Comparison of ENCODE assay signal across 17 cellular contexts in genomic region chr3:124586126-124587052, GRCh38.
DNase-seq lines count a peak whose midpoint lies in the region; ATAC-seq and TF ChIP-seq lines count a peak whose summit lies in the region.
"Had no signal": no experiment of that assay in that cellular context is flagged by ENCODE, and none has a peak within 500 bp of the region (broad histone marks: within the 10 kb centered on the region; RNA-seq: fewer than 3 reads in every experiment).

No MANE protein-coding gene starts in this region.

- H3K4me3 ChIP-seq in liver (ENCODE audit: low read depth in 1 of 3, low read length in 3 of 3) (peak overlapping the region in 1 of 3 donors; percentile 7), stomach (peak overlapping the region; percentile 58 to 74 (median 68))
- H3K4me3 ChIP-seq: upper lobe of left lung had no signal

- TF ChIP-seq CTCF in liver (IDR thresholded peaks at IDR 0.05; ENCODE audit: low read depth, low read length, missing input control): no peak
- TF ChIP-seq CTCF in stomach (IDR thresholded peaks at IDR 0.05): no peak

- H3K4me1 ChIP-seq in liver (ENCODE audit: control insufficient read depth in 4 of 4, insufficient read depth in 4 of 4, low read length in 3 of 4) (peaks cover 0 to 30% (median 16%) of the 10 kb centered on the region in 4 donors), stomach (peaks cover 15 to 65% (median 48%) of the 10 kb centered on the region in 4 donors)

- no peaks in the 10 kb centered on the region for H3K9me3 ChIP-seq in liver (ENCODE audit: control insufficient read depth in 4 of 4, low read length in 3 of 4)
- H3K9me3 ChIP-seq in stomach: no peaks in the 10 kb centered on the region
- H3K9me3 ChIP-seq: SK-N-SH, upper lobe of left lung had no signal

- no peak for DNase-seq in Right ventricle myocardium superior
- no peak for DNase-seq in left cardiac atrium
- peak; percentile 48 for DNase-seq in stomach
- DNase-seq: activated CD8-positive, alpha-beta T cell treated with anti-CD3 and anti-CD28 coated beads, Interleukin-2, amount 10 ng/mL, durations not matched to agents 7 days and 5 days; activated effector memory CD4-positive, alpha-beta T cell treated with anti-CD3 and anti-CD28 coated beads, Interleukin-2, amount 50 U/mL, for 16 hours; KG1; naive B cell; NCI-H1417 treated with DMSO at 0.1 percent for 48 hours; NCI-H446; SK-N-SH; stimulated activated CD4-positive, alpha-beta T cell treated with anti-CD3 and anti-CD28 coated beads, Interleukin-2, amount 100 ng/mL, for 48 hours had no signal

- TF ChIP-seq POLR2A in stomach (IDR thresholded peaks at IDR 0.05): no peak

- peak in 1 of 2 donors; percentile 19 for TF ChIP-seq RAD21 in liver (IDR thresholded peaks at IDR 0.05)

- no peaks in the 10 kb centered on the region for H3K27me3 ChIP-seq in liver (ENCODE audit: control insufficient read depth in 4 of 4, insufficient read depth in 4 of 4, low read length in 3 of 4)
- H3K27me3 ChIP-seq in stomach: peaks cover 0 to 24% (median 0%) of the 10 kb centered on the region in 3 donors
- H3K27me3 ChIP-seq: upper lobe of left lung had no signal

- no peak overlapping the region for H3K9ac ChIP-seq in liver (ENCODE audit: low read depth in 1 of 2, low read length in 2 of 2)
- H3K9ac ChIP-seq: SK-N-SH had no signal

- H3K36me3 ChIP-seq in liver (ENCODE audit: control insufficient read depth in 4 of 4, insufficient read depth in 3 of 4, low read depth in 1 of 4, low read length in 3 of 4) (no peaks in the 10 kb centered on the region), stomach (no peaks in the 10 kb centered on the region)
- H3K36me3 ChIP-seq: upper lobe of left lung had no signal

- WGBS in liver: 73% methylated on average over 21 of the region's 21 CpGs
- WGBS in stomach, 5 donors: 31 to 52% (median 43%) methylated on average over 20 to 21 of the region's 21 CpGs

- no peak for TF ChIP-seq EP300 in stomach (IDR thresholded peaks at IDR 0.05)

- ATAC-seq in Right ventricle myocardium superior (ENCODE audit: poor library complexity) (peak; percentile 16), left cardiac atrium (no peak), HG03196 (IDR thresholded peaks at IDR 0.05; ENCODE audit: unreplicated experiment) (no peak), HG03354 (IDR thresholded peaks at IDR 0.05; ENCODE audit: poor library complexity, severe bottlenecking, unreplicated experiment) (no peak), HG02981 (IDR thresholded peaks at IDR 0.05; ENCODE audit: unreplicated experiment) (no peak)
- ATAC-seq: activated CD8-positive, alpha-beta T cell treated with anti-CD3 and anti-CD28 coated beads, Interleukin-2, amount 10 ng/mL, durations not matched to agents 7 days and 5 days had no signal

- intact Hi-C loops in Right ventricle myocardium superior (cut with DNase I): no loop called here
- intact Hi-C loops in left cardiac atrium (cut with DNase I): no loop called here
- intact Hi-C loops in stomach (cut with DNase I; ENCODE audit: low total_unique reads): no loop called here

- peak overlapping the region; percentile 19 for H3K27ac ChIP-seq in cingulate gyrus (ENCODE audit: low read depth, low read length)
- H3K27ac ChIP-seq in liver (ENCODE audit: low read depth in 1 of 2, low read length in 2 of 2): peak overlapping the region; percentile 37 to 43
- H3K27ac ChIP-seq in stomach: peak overlapping the region; percentile 80 to 92 (median 87)
- H3K27ac ChIP-seq: upper lobe of left lung had no signal

TF ChIP-seq in liver, 16 proteins besides CTCF, POLR2A, EP300 and RAD21:
- TF ChIP-seq NR2F2 (IDR thresholded peaks at IDR 0.05) (no peak), SP1 (IDR thresholded peaks at IDR 0.05) (no peak), RXRA (IDR thresholded peaks at IDR 0.05) (peak; percentile 46 to 49), HNF4A (conservative IDR thresholded peaks at IDR 0.05) (peak in 1 of 2 donors; percentile 69), ZBTB33 (IDR thresholded peaks at IDR 0.05) (no peak)

Comparison
In these comparisons a context has a peak if more than half of its experiments do, and no peak if none do; other contexts are left out.
1. H3K27ac ChIP-seq: peak in every context shown above with its lines; median percentile 87 in stomach; 40 in liver; 19 in cingulate gyrus.